ENCODE assay signal across 28 cellular contexts in the genomic region with DNA sequence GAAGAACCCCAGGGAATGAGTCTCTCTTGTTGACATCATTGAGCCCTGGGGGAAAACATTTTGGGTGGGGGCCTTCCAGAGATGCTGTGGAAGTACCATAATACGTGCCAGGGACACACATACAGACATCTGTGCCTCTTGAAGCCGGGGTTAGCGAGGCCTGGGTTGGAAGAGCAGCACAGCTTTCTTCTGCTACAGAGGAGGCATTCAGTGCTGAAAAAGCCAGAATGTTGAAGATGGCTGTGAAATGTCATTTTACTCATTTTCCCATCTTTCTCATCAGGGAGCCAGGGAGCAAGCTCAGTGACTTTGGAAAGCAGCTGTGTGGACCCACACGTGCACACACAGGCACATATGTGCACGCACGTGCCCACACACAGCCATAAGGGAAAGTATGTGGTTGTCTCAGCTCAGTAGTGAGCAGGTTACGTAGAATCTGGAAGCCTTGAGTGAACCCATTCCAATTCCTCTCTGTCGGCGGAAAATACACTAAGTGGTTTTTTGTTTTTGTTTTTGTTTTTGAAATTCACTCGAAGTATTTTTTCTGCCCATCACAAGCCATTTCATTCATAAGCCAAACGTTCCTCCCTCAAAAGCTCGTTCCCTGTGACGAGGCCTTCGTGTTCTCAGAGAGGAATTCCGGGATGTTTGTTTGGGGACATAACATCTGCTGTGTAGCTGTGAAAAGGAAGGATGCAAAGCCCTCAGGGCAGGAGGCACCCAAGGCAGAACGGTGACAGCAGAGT. TPM values are rescaled to one million over a fixed set of nuclear protein-coding genes. Genes with fewer than 3 reads are reported as not detected.
DNase-seq lines count a peak whose midpoint lies in the region; ATAC-seq, FAIRE-seq and TF ChIP-seq lines count a peak whose summit lies in the region.
"Had no signal": no experiment of that assay in that cellular context is flagged by ENCODE, and none has a peak within 500 bp of the region (broad histone marks: within the 10 kb centered on the region; RNA-seq: fewer than 3 reads in every experiment).

No MANE protein-coding gene starts in this region.

- peak overlapping the region in 1 of 5 experiments; percentile 48 for H3K4me3 Mint-ChIP-seq in brain
- H3K4me3 Mint-ChIP-seq in neural progenitor cell: no peak overlapping the region
- H3K4me3 Mint-ChIP-seq: activated T-cell treated with anti-CD3 and anti-CD28 coated beads, Interleukin-2, amount 50 U/mL, for 24 hours; stimulated activated naive CD8-positive, alpha-beta T cell treated with anti-CD3 and anti-CD28 coated beads, Interleukin-15, Interleukin-2, amounts not matched to agents 100 ng/mL and 50 ng/mL, for 24 hours had no signal

- H3K36me3 ChIP-seq in HepG2 (replicated peaks in 1 of 2; ENCODE audit: control insufficient read depth in 1 of 2, insufficient read depth in 2 of 2, low read length in 2 of 2) (no peaks in the 10 kb centered on the region), right lobe of liver (no peaks in the 10 kb centered on the region), neural progenitor cell (no peaks in the 10 kb centered on the region), tibial artery (no peaks in the 10 kb centered on the region)
- H3K36me3 ChIP-seq: neutrophil, spleen, upper lobe of left lung had no signal

- intact Hi-C loops in HepG2 (cut with micrococcal nuclease; ENCODE audit: unreplicated experiment): no loop called here
- intact Hi-C loops in right lobe of liver (cut with DNase I): no loop called here
- intact Hi-C loops in tibial artery (cut with DNase I; ENCODE audit: low total_unique reads): loop anchor here (10.0 kb wide), 1 partner anchor 80 kb away; no protein-coding TSS in a partner anchor

- 16% methylated on average over 14 of the region's 16 CpGs for WGBS in HepG2 (ENCODE audit: low lambda C conversion rate)
- 57% methylated on average over 13 of the region's 16 CpGs for WGBS in right lobe of liver (ENCODE audit: insufficient coverage, low coverage, low lambda C conversion rate, missing lambda C conversion rate)

- no peak overlapping the region for H2AFZ ChIP-seq in HepG2 (ENCODE audit: low read length)
- no peak overlapping the region for H2AFZ ChIP-seq in neural progenitor cell (replicated peaks)
- H2AFZ ChIP-seq: hepatocyte had no signal

- H3K4me1 ChIP-seq in HepG2 (ENCODE audit: insufficient read depth, low read length): no peaks in the 10 kb centered on the region
- no peaks in the 10 kb centered on the region for H3K4me1 ChIP-seq in right lobe of liver
- H3K4me1 ChIP-seq in neural progenitor cell: peaks cover 13% of the 10 kb centered on the region
- peaks cover 0 to 26% (median 10%) of the 10 kb centered on the region in 4 donors for H3K4me1 ChIP-seq in tibial artery

- CTCF ChIA-PET in HepG2 (lab: Yijun Ruan, JAX; ENCODE audit: low intra/inter-chr PET ratio, low total read pairs): no interaction called here

- H3K27me3 ChIP-seq in HepG2 (ENCODE audit: control insufficient read depth in 1 of 2, insufficient read depth in 2 of 2, low read length in 2 of 2) (peaks cover 0 to 26% of the 10 kb centered on the region in 2 experiments; a peak in 3 of 5 replicates), right lobe of liver (no peaks in the 10 kb centered on the region), neural progenitor cell (no peaks in the 10 kb centered on the region), tibial artery (peaks cover 0 to 19% of the 10 kb centered on the region in 2 donors)
- H3K27me3 ChIP-seq: hepatocyte, neutrophil, upper lobe of left lung had no signal

- TF ChIP-seq EP300 in HepG2 (IDR thresholded peaks at IDR 0.05; ENCODE audit: low read depth in 2 of 2, low read length in 2 of 2): no peak
- no peak for TF ChIP-seq EP300 in HepG2 (CRISPR knock-in tag; IDR thresholded peaks at IDR 0.05; ENCODE audit: borderline replicate concordance)

- TF ChIP-seq POLR2A in HepG2 (IDR thresholded peaks at IDR 0.05; ENCODE audit: insufficient read depth in 1 of 2, low read depth in 2 of 2, low read length in 2 of 2) (no peak), right lobe of liver (IDR thresholded peaks at IDR 0.05) (no peak)

- TF ChIP-seq RAD21 in HepG2 (CRISPR knock-in tag; IDR thresholded peaks at IDR 0.05): no peak

- H3K9me3 ChIP-seq in HepG2 (ENCODE audit: low read length): no peaks in the 10 kb centered on the region
- H3K9me3 ChIP-seq in right lobe of liver: no peaks in the 10 kb centered on the region
- no peaks in the 10 kb centered on the region for H3K9me3 ChIP-seq in neural progenitor cell (ENCODE audit: low read depth)
- H3K9me3 ChIP-seq in tibial artery: no peaks in the 10 kb centered on the region
- H3K9me3 ChIP-seq: neutrophil, spleen, upper lobe of left lung had no signal

- peaks cover 0 to 12% (median 11%) of the 10 kb centered on the region in 5 experiments for H3K9me3 Mint-ChIP-seq in brain
- peaks cover 2% of the 10 kb centered on the region for H3K9me3 Mint-ChIP-seq in neural progenitor cell
- H3K9me3 Mint-ChIP-seq: activated T-cell treated with anti-CD3 and anti-CD28 coated beads, Interleukin-2, amount 50 U/mL, for 24 hours; stimulated activated naive CD8-positive, alpha-beta T cell treated with anti-CD3 and anti-CD28 coated beads, Interleukin-15, Interleukin-2, amounts not matched to agents 100 ng/mL and 50 ng/mL, for 24 hours had no signal

- H3K36me3 Mint-ChIP-seq in brain (no peaks in the 10 kb centered on the region), neural progenitor cell (no peaks in the 10 kb centered on the region)
- H3K36me3 Mint-ChIP-seq: CD4-positive, CD25-positive, alpha-beta regulatory T cell had no signal

- TF ChIP-seq CTCF in HepG2 (CRISPR knock-in tag; IDR thresholded peaks at IDR 0.05) (no peak), right lobe of liver (IDR thresholded peaks at IDR 0.05) (no peak), brain (conservative IDR thresholded peaks at IDR 0.05) (no peak), neural progenitor cell (IDR thresholded peaks at IDR 0.05) (no peak), GM20000 (IDR thresholded peaks at IDR 0.05; ENCODE audit: extremely low read depth, missing control alignments) (no peak), tibial artery (IDR thresholded peaks at IDR 0.05) (no peak)

- POLR2A ChIA-PET in HepG2 (lab: Yijun Ruan, JAX): no interaction called here

- H3F3A ChIP-seq in neural progenitor cell (ENCODE audit: low read depth): peaks cover 4% of the 10 kb centered on the region

- H3K27ac ChIP-seq in HepG2 (ENCODE audit: extremely low read length, insufficient read depth, low read length) (no peak overlapping the region), right lobe of liver (no peak overlapping the region), neural progenitor cell (no peak overlapping the region), tibial artery (no peak overlapping the region)
- H3K27ac ChIP-seq: hepatocyte, neutrophil, spleen, upper lobe of left lung had no signal

- no peak for DNase-seq in HepG2 (ENCODE audit: low spot score)
- no peak for DNase-seq in right lobe of liver
- DNase-seq in neural progenitor cell (ENCODE audit: low spot score): no peak
- DNase-seq in GM20000 (ENCODE audit: low spot score): no peak
- no peak for DNase-seq in tibial artery
- no peak for DNase-seq in NCI-H226
- DNase-seq in ACHN: no peak
- DNase-seq: activated CD4-positive, alpha-beta T cell treated with anti-CD3 and anti-CD28 coated beads for 1 hour; activated naive CD4-positive, alpha-beta T cell treated with Interleukin-2 at 50 U/mL for 16 hours; activated T-cell treated with anti-CD3 and anti-CD28 coated beads, Interleukin-2, amount 50 U/mL, for 24 hours; amniotic stem cell; CD4-positive, CD25-positive, alpha-beta regulatory T cell; DMS153; GOT3; NCI-H1105 treated with DMSO at 0.1 percent for 48 hours; NCI-H748 treated with DMSO at 0.1 percent for 48 hours; SHP77; spleen; stimulated activated CD4-positive, alpha-beta T cell treated with anti-CD3 and anti-CD28 coated beads, Interleukin-4, amount 100 ng/mL, for 24 hours; upper lobe of left lung had no signal

- H3K27me3 Mint-ChIP-seq in brain (peaks cover 5% of the 10 kb centered on the region), neural progenitor cell (ENCODE audit: insufficient read depth, low read depth) (peaks cover 6% of the 10 kb centered on the region)

- H3K9ac ChIP-seq in HepG2 (ENCODE audit: insufficient read depth, low read depth, low read length) (no peak overlapping the region), neural progenitor cell (no peak overlapping the region)

- H3K27ac Mint-ChIP-seq in brain: peak overlapping the region in 4 of 5 experiments; percentile 30 to 97 (median 49)
- peak overlapping the region; percentile 34 for H3K27ac Mint-ChIP-seq in neural progenitor cell
- H3K27ac Mint-ChIP-seq: activated T-cell treated with anti-CD3 and anti-CD28 coated beads, Interleukin-2, amount 50 U/mL, for 24 hours; CD4-positive, CD25-positive, alpha-beta regulatory T cell; stimulated activated naive CD8-positive, alpha-beta T cell treated with anti-CD3 and anti-CD28 coated beads, Interleukin-15, Interleukin-2, amounts not matched to agents 100 ng/mL and 50 ng/mL, for 24 hours had no signal

- no peaks in the 10 kb centered on the region for H3K79me2 ChIP-seq in HepG2 (ENCODE audit: insufficient read depth, low read length)
- H3K79me2 ChIP-seq in neural progenitor cell (ENCODE audit: low read depth): no peaks in the 10 kb centered on the region
- H3K79me2 ChIP-seq: hepatocyte had no signal

- BruUV-seq in HepG2 (replicated peaks; lab: Mats Ljungman, UMichigan): no TSS peak

- in situ Hi-C loops in HepG2 (cut with HindIII; ENCODE audit: extremely low pct_ligation_motif_present, low pct_unique_long_range_greater_than_20kb) (no loop called here), ACHN (cut with HindIII; ENCODE audit: low pct_ligation_motif_present, low pct_unique_long_range_greater_than_20kb, low sequenced_read_pairs) (no loop called here)

- peaks cover 28% of the 10 kb centered on the region for H3K4me1 Mint-ChIP-seq in brain
- H3K4me1 Mint-ChIP-seq in neural progenitor cell: peaks cover 10% of the 10 kb centered on the region

- H3K4me3 ChIP-seq in HepG2 (replicated peaks in 1 of 3; ENCODE audit: insufficient read depth in 1 of 3, low read depth in 2 of 3, low read length in 3 of 3) (no peak overlapping the region), right lobe of liver (no peak overlapping the region), neural progenitor cell (no peak overlapping the region), tibial artery (no peak overlapping the region)
- H3K4me3 ChIP-seq: hepatocyte, lung, spleen, upper lobe of left lung had no signal

- ATAC-seq in HepG2: no peak
- ATAC-seq in right lobe of liver: no peak

- no peak overlapping the region for H3K4me2 ChIP-seq in HepG2 (ENCODE audit: low read depth, low read length)
- H3K4me2 ChIP-seq in neural progenitor cell: no peak overlapping the region
- H3K4me2 ChIP-seq: hepatocyte had no signal

- no peaks in the 10 kb centered on the region for H4K20me1 ChIP-seq in HepG2 (ENCODE audit: insufficient read depth, low read length)
- no peaks in the 10 kb centered on the region for H4K20me1 ChIP-seq in neural progenitor cell (ENCODE audit: low read depth)

- FAIRE-seq in HepG2 (lab: Jason Lieb, UNC): no peak
- FAIRE-seq: G401.6, islet of Langerhans, TTC549 had no signal

RNA-seq across cellular contexts. Expression of gene ANKRD33B, which starts 29.2 kb away (rescaled TPM):
- total RNA-seq in HepG2 (2016; rRNA removed; fragmentation: Illumina TruSeq; extraction: Trizol) (0.02 TPM in 1 of 2 replicates, not detected in the other), right lobe of liver (1 to 10 TPM in 1 of 6 experiments, under 1 TPM in 5; 0.16 to 1.3 (median 0.29) TPM), neural progenitor cell (ENCODE audit: low replicate concordance) (2.2 and 3.5 TPM in 2 replicates)
- not detected in 2 replicates for total RNA-seq in HepG2 (2016; cell fraction: cytosol; rRNA removed; fragmentation: Illumina TruSeq; extraction: Trizol; ENCODE audit: low read depth)
- total RNA-seq in HepG2 (2016; cell fraction: insoluble cytoplasmic fraction; rRNA removed; fragmentation: Illumina TruSeq; extraction: Trizol): 0.02 and 0.03 TPM in 2 replicates
- 0.03 TPM in 1 of 2 replicates, not detected in the other for total RNA-seq in HepG2 (2016; cell fraction: membrane; rRNA removed; fragmentation: Illumina TruSeq; extraction: Trizol)
- total RNA-seq in HepG2 (2016; cell fraction: nucleus; rRNA removed; fragmentation: Illumina TruSeq; extraction: Trizol): 0.09 TPM in 1 of 2 replicates, not detected in the other
- polyA plus RNA-seq in HepG2 (2011; rRNA removed) (not detected in 2 replicates), brain (ENCODE audit: insufficient read depth, low read depth, low replicate concordance) (1.2 TPM)
- not detected in 2 replicates for polyA plus RNA-seq in HepG2 (2011; cell fraction: cytosol; rRNA removed)
- polyA plus RNA-seq in HepG2 (2011; cell fraction: nucleus; rRNA removed): 0.02 and 0.03 TPM in 2 replicates
- polyA plus RNA-seq in HepG2 (2012): not detected in 2 replicates
- not detected in 2 replicates for polyA plus RNA-seq in HepG2 (2016; cell fraction: cytosol; fragmentation: Illumina TruSeq; extraction: Trizol; ENCODE audit: low read depth)
- not detected in 2 replicates for polyA plus RNA-seq in HepG2 (2016; cell fraction: insoluble cytoplasmic fraction; fragmentation: Illumina TruSeq; extraction: Trizol; ENCODE audit: low read depth)
- not detected in 2 replicates for polyA plus RNA-seq in HepG2 (2016; cell fraction: membrane; fragmentation: Illumina TruSeq; extraction: Trizol; ENCODE audit: low read depth)
- 0.11 TPM in 1 of 2 replicates, not detected in the other for polyA plus RNA-seq in HepG2 (2016; cell fraction: nucleus; fragmentation: Illumina TruSeq; extraction: Trizol; ENCODE audit: insufficient read depth, low read depth)
- 0.02 and 9.0 TPM in 2 replicates for polyA minus RNA-seq in HepG2 (2011; rRNA and poly(A)+ RNA removed; ENCODE audit: low replicate concordance)
- polyA minus RNA-seq in HepG2 (2011; cell fraction: cytosol; rRNA and poly(A)+ RNA removed): 0.09 TPM in 1 of 2 replicates, not detected in the other
- polyA minus RNA-seq in HepG2 (2011; cell fraction: nucleus; rRNA and poly(A)+ RNA removed): not detected in 2 replicates
